12 cellular contexts compared by ENCODE assay signal in the genomic region with DNA sequence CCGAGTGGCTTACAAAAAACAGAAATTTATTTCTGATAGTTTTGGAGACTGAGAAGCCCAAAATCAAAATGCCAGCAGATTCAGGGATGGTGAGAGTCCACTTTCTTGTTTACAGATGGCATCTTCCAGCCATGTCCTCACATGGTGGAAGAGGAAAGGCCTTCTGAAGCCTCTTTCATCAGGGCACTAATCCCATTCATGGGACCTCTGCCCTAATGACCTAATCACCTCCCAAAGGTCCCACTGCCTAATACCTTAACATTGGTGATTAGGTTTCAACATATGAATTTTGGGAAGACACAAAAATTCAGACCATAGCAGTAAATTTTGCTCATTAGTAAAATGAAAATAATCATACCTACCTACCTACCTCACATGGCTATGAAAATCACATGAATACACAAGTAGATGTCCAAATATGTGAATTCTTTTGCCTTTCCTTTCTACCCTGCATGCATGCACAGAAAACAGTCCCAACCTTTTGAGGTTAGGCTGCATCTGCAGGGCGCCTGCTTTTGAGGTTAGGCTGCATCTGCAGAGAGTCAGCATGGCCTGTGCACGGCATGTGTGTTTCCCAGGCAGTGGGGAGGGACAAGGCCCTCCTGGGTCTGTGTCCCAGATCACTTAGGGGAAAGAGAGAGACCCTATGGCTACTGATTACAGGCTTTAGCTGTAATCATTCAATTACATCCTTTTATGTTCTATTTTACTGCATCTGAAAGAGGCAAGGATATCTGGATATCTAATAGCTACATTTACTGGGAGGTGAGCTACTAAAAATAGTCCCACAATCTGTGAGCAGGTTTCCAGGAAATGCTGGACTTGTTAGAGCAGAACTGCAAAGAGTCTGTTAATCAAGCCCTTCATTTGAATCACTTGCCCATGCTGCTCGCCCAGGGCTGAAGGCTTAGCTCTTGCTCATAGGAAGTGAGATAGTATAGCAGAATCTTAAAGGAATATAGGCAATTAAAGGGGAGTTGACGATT.
DNase-seq lines count a peak whose midpoint lies in the region; ATAC-seq and TF ChIP-seq lines count a peak whose summit lies in the region.
"Had no signal": no experiment of that assay in that cellular context is flagged by ENCODE, and none has a peak within 500 bp of the region (broad histone marks: within the 10 kb centered on the region; RNA-seq: fewer than 3 reads in every experiment).

No MANE protein-coding gene starts in this region.

- TF ChIP-seq CTCF in Loucy (conservative IDR thresholded peaks at IDR 0.05; ENCODE audit: low read length) = no peak
- TF ChIP-seq CTCF in VCaP (conservative IDR thresholded peaks at IDR 0.05) = no peak
- TF ChIP-seq CTCF in kidney epithelial cell (IDR thresholded peaks at IDR 0.05; ENCODE audit: insufficient read depth, low read length, poor library complexity, severe bottlenecking) = no peak

- no peaks in the 10 kb centered on the region for H3K9me2 ChIP-seq in Loucy (replicated peaks; ENCODE audit: low read depth, low read length)

- no peaks in the 10 kb centered on the region for H4K20me1 ChIP-seq in Loucy (ENCODE audit: insufficient read depth, low read length, poor library complexity, severe bottlenecking)

- H3K27ac Mint-ChIP-seq in activated naive CD8-positive, alpha-beta T cell treated with anti-CD3 and anti-CD28 coated beads for 36 hours = no peak overlapping the region
- H3K27ac Mint-ChIP-seq: natural killer cell had no signal

- no peaks in the 10 kb centered on the region for H3K4me1 ChIP-seq in Loucy (ENCODE audit: insufficient read depth, low read length, poor library complexity, severe bottlenecking)
- H3K4me1 ChIP-seq: adrenal gland had no signal

- no peak overlapping the region for H3K4me2 ChIP-seq in Loucy (ENCODE audit: low read depth, low read length, poor library complexity, severe bottlenecking)

- 0 out of 2 replicates have a peak overlapping the region, but pooled peaks have one; percentile 33 for H2AFZ ChIP-seq in Loucy (ENCODE audit: low read length)

- H3K36me3 Mint-ChIP-seq in activated naive CD8-positive, alpha-beta T cell treated with anti-CD3 and anti-CD28 coated beads for 36 hours = no peaks in the 10 kb centered on the region
- H3K36me3 Mint-ChIP-seq: natural killer cell had no signal

- no peaks in the 10 kb centered on the region for H3K9me3 Mint-ChIP-seq in activated naive CD8-positive, alpha-beta T cell treated with anti-CD3 and anti-CD28 coated beads for 36 hours

- DNase-seq in DMS53 treated with DMSO at 0.1 percent for 48 hours (lab: John Stamatoyannopoulos, UW; ENCODE audit: unreplicated experiment) (peak; percentile 42), kidney epithelial cell (ENCODE audit: low read depth) (peak; percentile 76), NCI-H524 treated with DMSO at 0.1 percent for 48 hours (lab: John Stamatoyannopoulos, UW) (no peak), ecto neural progenitor cell (ENCODE audit: low spot score) (no peak)
- DNase-seq in activated naive CD8-positive, alpha-beta T cell treated with anti-CD3 and anti-CD28 coated beads for 36 hours = no peak
- DNase-seq: adrenal gland, gastrocnemius medialis, natural killer cell, trophoblast cell had no signal

- H3K27me3 ChIP-seq in Loucy (ENCODE audit: insufficient read depth, low read length, poor library complexity, severe bottlenecking) (no peaks in the 10 kb centered on the region), kidney epithelial cell (ENCODE audit: control insufficient read depth, insufficient read depth, low read length) (no peaks in the 10 kb centered on the region)
- H3K27me3 ChIP-seq: adrenal gland, gastrocnemius medialis had no signal

- H3K36me3 ChIP-seq in Loucy (ENCODE audit: insufficient read depth, low read length) (no peaks in the 10 kb centered on the region), kidney epithelial cell (ENCODE audit: control insufficient read depth, insufficient read depth, low read length) (no peaks in the 10 kb centered on the region)
- H3K36me3 ChIP-seq: adrenal gland, gastrocnemius medialis had no signal

- H3K4me3 Mint-ChIP-seq in activated naive CD8-positive, alpha-beta T cell treated with anti-CD3 and anti-CD28 coated beads for 36 hours = no peak overlapping the region
- H3K4me3 Mint-ChIP-seq: natural killer cell had no signal

- H3F3A ChIP-seq in Loucy (ENCODE audit: low read depth) = no peaks in the 10 kb centered on the region

- peaks cover 5% of the 10 kb centered on the region for H3K4me1 Mint-ChIP-seq in activated naive CD8-positive, alpha-beta T cell treated with anti-CD3 and anti-CD28 coated beads for 36 hours
- H3K4me1 Mint-ChIP-seq: natural killer cell had no signal

- H3K27me3 Mint-ChIP-seq in activated naive CD8-positive, alpha-beta T cell treated with anti-CD3 and anti-CD28 coated beads for 36 hours = peaks cover 3% of the 10 kb centered on the region

- no peak for ATAC-seq in GM19328 (IDR thresholded peaks at IDR 0.05; ENCODE audit: unreplicated experiment)
- ATAC-seq: gastrocnemius medialis, natural killer cell had no signal

- no peak overlapping the region for H3K9ac ChIP-seq in Loucy (ENCODE audit: low read depth, low read length, poor library complexity, severe bottlenecking)

- H3K79me2 ChIP-seq in Loucy (ENCODE audit: insufficient read depth, low read length) = no peaks in the 10 kb centered on the region

- H3K9me3 ChIP-seq in Loucy (ENCODE audit: insufficient read depth, low read depth, low read length) = no peaks in the 10 kb centered on the region
- H3K9me3 ChIP-seq: adrenal gland, gastrocnemius medialis had no signal

- H3K27ac ChIP-seq in VCaP = peak overlapping the region; percentile 47
- H3K27ac ChIP-seq: adrenal gland, gastrocnemius medialis had no signal

- H3K4me3 ChIP-seq in Loucy (ENCODE audit: low read length, poor library complexity, severe bottlenecking) (no peak overlapping the region), kidney epithelial cell (ENCODE audit: low read depth, low read length) (no peak overlapping the region)
- H3K4me3 ChIP-seq: adrenal gland, gastrocnemius medialis had no signal

Comparison
In these comparisons a context has a peak if more than half of its experiments do, and no peak if none do; other contexts are left out.
1. DNase-seq: peak in DMS53 treated with DMSO at 0.1 percent for 48 hours (single experiment) and kidney epithelial cell (single experiment); none in NCI-H524 treated with DMSO at 0.1 percent for 48 hours (single experiment), activated naive CD8-positive, alpha-beta T cell treated with anti-CD3 and anti-CD28 coated beads for 36 hours (single experiment) and ecto neural progenitor cell (single experiment).